In genomic region chr16:16805809-16806208, GRCh38 we compare ENCODE assay signal across 21 cellular contexts.
"Had no signal": no experiment of that assay in that cellular context is flagged by ENCODE, and none has a peak within 500 bp of the region (broad histone marks: within the 10 kb centered on the region; RNA-seq: fewer than 3 reads in every experiment).

No MANE protein-coding gene starts in this region.

- DNase-seq: hippocampal formation; kidney glomerular epithelial cell; left cardiac atrium; left lung; lower lobe of right lung; mammary epithelial cell; mesenchymal stem cell; naive thymus-derived CD8-positive, alpha-beta T cell; nucleus accumbens; pancreas; posterior cingulate gyrus; retina; right cardiac atrium; sigmoid colon; small intestine; spleen; stimulated activated CD4-positive, alpha-beta T cell treated with anti-CD3 and anti-CD28 coated beads, Interleukin-4, amount 100 ng/mL, for 24 hours; stimulated activated naive CD4-positive, alpha-beta T cell; tibial artery; trophoblast cell; upper lobe of right lung had no signal
